In the genomic region with DNA sequence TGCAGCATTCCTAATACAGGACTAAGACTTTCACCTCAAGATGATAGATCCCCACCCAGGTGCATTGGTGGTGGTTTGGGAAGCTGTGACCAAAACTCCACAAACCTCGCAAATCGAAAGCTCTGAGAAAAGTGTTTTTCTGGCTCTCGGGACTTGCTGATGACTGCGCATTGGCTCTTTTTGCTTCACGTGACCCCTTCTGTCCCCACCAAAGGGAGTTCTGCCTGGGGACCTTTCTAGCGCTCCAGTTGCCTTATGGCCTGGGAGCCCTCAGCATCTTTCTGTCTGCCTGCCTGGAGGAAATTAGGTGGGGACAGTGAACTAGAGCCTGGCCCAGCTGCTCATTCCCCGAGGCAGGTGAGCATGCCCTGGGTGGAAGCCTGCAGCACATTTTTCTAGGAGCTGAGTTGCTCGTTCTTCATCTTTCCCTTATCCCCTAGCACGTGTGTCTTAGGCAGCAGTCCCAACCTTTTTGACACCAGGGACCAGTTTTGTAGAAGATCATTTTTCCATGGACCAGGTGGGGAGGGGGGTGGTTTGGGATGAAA, we compare ENCODE assay signal across 1 cellular context.
TF ChIP-seq lines count a peak whose summit lies in the region.

No MANE protein-coding gene starts in this region.

TF ChIP-seq in endothelial cell of umbilical vein, 7 proteins besides CTCF, POLR2A, EP300 and RAD21:
- TF ChIP-seq EZH2 (IDR thresholded peaks at IDR 0.05; ENCODE audit: borderline replicate concordance, low read depth, low read length, severe bottlenecking) (no peak), GATA2 (IDR thresholded peaks at IDR 0.05; ENCODE audit: insufficient read depth, insufficient read length, low read depth, low read length) (no peak), MYC (IDR thresholded peaks at IDR 0.05; ENCODE audit: low read depth, low read length) (no peak), JUN (IDR thresholded peaks at IDR 0.05; ENCODE audit: borderline replicate concordance, insufficient read depth, insufficient read length, low read depth) (no peak), FOS (IDR thresholded peaks at IDR 0.05; ENCODE audit: borderline replicate concordance, insufficient read depth, low read length) (no peak), POLR2AphosphoS5 (IDR thresholded peaks at IDR 0.05; ENCODE audit: insufficient read depth, low read depth, low read length) (no peak)
- TF ChIP-seq, protein P1, sequence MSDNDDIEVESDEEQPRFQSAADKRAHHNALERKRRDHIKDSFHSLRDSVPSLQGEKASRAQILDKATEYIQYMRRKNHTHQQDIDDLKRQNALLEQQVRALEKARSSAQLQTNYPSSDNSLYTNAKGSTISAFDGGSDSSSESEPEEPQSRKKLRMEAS (IDR thresholded peaks at IDR 0.05; ENCODE audit: insufficient read depth, insufficient read length): no peak
